In genomic region chr2:118047273-118047898, GRCh38 we compare ENCODE assay signal across 2 cellular contexts.
TF ChIP-seq lines count a peak whose summit lies in the region.

No MANE protein-coding gene starts in this region.

TF ChIP-seq in IMR-90, 13 proteins besides CTCF, POLR2A, EP300 and RAD21 (continued from another document):
- TF ChIP-seq MXI1 (IDR thresholded peaks at IDR 0.05; ENCODE audit: borderline replicate concordance, low read depth, low read length) (no peak), SMC3 (IDR thresholded peaks at IDR 0.05; ENCODE audit: low read depth, low read length) (no peak), FOS (IDR thresholded peaks at IDR 0.05; ENCODE audit: low read depth, low read length) (no peak; the same call in 1 of the 2 replicates), CHD1 (IDR thresholded peaks at IDR 0.05; ENCODE audit: low read depth, low read length) (no peak), RFX5 (IDR thresholded peaks at IDR 0.05; ENCODE audit: low read depth, low read length) (no peak), USF2 (IDR thresholded peaks at IDR 0.05; ENCODE audit: low read depth, low read length) (no peak), MAFK (IDR thresholded peaks at IDR 0.05; ENCODE audit: low read depth, low read length) (no peak), ELK1 (IDR thresholded peaks at IDR 0.05; ENCODE audit: borderline replicate concordance, low read depth, low read length) (no peak), MAZ (IDR thresholded peaks at IDR 0.05; ENCODE audit: borderline replicate concordance, low read depth, low read length) (no peak), BHLHE40 (IDR thresholded peaks at IDR 0.05; ENCODE audit: low read depth, low read length) (no peak), NFE2L2 (IDR thresholded peaks at IDR 0.05; ENCODE audit: low read depth, low read length) (no peak), RCOR1 (IDR thresholded peaks at IDR 0.05; ENCODE audit: insufficient replicate concordance, low read length) (no peak)
TF ChIP-seq in IMR-90: peak in this region for 0.

TF ChIP-seq in liver, 16 proteins besides CTCF, POLR2A, EP300 and RAD21:
- peak; percentile 51 to 92 for TF ChIP-seq JUND (IDR thresholded peaks at IDR 0.05)
- no peak for TF ChIP-seq REST (IDR thresholded peaks at IDR 0.05)
- TF ChIP-seq ZBTB33 (IDR thresholded peaks at IDR 0.05) = no peak
- TF ChIP-seq YY1 (IDR thresholded peaks at IDR 0.05) = peak; percentile 14
- TF ChIP-seq HNF4G (IDR thresholded peaks at IDR 0.05) = no peak
